Comparison of ENCODE assay signal across 8 cellular contexts in the genomic region with DNA sequence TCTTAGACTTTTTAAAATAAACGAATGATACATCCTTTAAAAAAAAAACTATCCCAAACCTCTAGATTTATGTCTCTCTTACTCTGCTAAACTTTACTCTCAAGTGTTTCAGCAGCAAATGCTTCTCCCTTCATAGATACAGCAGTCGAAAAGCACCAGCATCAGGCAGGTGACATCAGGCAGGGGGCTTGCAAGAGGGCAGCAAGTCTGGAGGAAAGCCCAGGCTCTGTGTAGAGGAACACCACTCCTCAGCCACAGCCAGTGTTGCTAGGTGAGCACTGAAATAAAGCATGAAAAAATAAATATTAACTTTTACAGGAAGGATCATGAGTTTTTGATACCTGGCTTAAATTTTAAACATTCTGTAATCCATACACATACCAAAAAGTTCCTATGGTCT.
"Had no signal": no experiment of that assay in that cellular context is flagged by ENCODE, and none has a peak within 500 bp of the region (broad histone marks: within the 10 kb centered on the region; RNA-seq: fewer than 3 reads in every experiment).

No MANE protein-coding gene starts in this region.

- H3K4me1 ChIP-seq: HAP-1 had no signal

- DNase-seq: GM23248, GOT3, H7, H9, HCEC 1CT, HFFc6 had no signal

- H3K27ac ChIP-seq: GM23248 had no signal

- H3K4me3 ChIP-seq: GM23248, GM23338, HAP-1 had no signal

- H3K9ac ChIP-seq: GM23248 had no signal

- H3K9me3 ChIP-seq: HAP-1 had no signal

- H3K27ac Mint-ChIP-seq: GM23338, H9, HFFc6 had no signal

- H3K36me3 ChIP-seq: HAP-1 had no signal

- H3K4me2 ChIP-seq: GM23338 had no signal

- H3K4me3 Mint-ChIP-seq: GM23338, H9, HFFc6 had no signal

- H2AFZ ChIP-seq: GM23248, GM23338 had no signal

- H3K4me1 Mint-ChIP-seq: GM23338, H9 had no signal

- H3K9me3 Mint-ChIP-seq: GM23338, H9 had no signal
